8 cellular contexts compared by ENCODE assay signal in genomic region chr11:32893091-32893946, GRCh38. TPM values are rescaled to one million over a fixed set of nuclear protein-coding genes. Genes with fewer than 3 reads are reported as not detected.
DNase-seq lines count a peak whose midpoint lies in the region; ATAC-seq, FAIRE-seq and TF ChIP-seq lines count a peak whose summit lies in the region.

No MANE protein-coding gene starts in this region.

- H3K27ac ChIP-seq in PC-9 (peak overlapping the region; percentile 63), tibial artery (peak overlapping the region; percentile 80 to 83)

- no peaks in the 10 kb centered on the region for H3K36me3 ChIP-seq in BE2C
- H3K36me3 ChIP-seq in PC-9 (ENCODE audit: low read depth) = peaks cover 7% of the 10 kb centered on the region; the same call in 1 of the 2 replicates
- no peaks in the 10 kb centered on the region for H3K36me3 ChIP-seq in tibial artery

- POLR2A ChIA-PET in PC-9 (lab: Charles Lee; ENCODE audit: unreplicated experiment) = interaction anchor here (0.5 to 0.6 kb wide), 5 partner anchors 12 to 535 kb away, joined by 3 to 4 read pairs (median 4); no protein-coding TSS in a partner anchor

- H3K4me1 ChIP-seq in BE2C = no peaks in the 10 kb centered on the region
- peaks cover 36% of the 10 kb centered on the region for H3K4me1 ChIP-seq in PC-9 (replicated peaks; ENCODE audit: insufficient read depth)
- peaks cover 0 to 19% (median 5%) of the 10 kb centered on the region in 4 donors for H3K4me1 ChIP-seq in tibial artery

- no TSS peak for BruUV-seq in PC-9 (replicated peaks; lab: Mats Ljungman, UMichigan)

- H3K9me2 ChIP-seq in PC-9 (ENCODE audit: insufficient read depth) = no peaks in the 10 kb centered on the region

- peak; percentile 67 for DNase-seq in BE2C
- DNase-seq in PC-9 = peak in 1 of 2 experiments; percentile 50
- peak in 3 of 4 experiments; percentile 9 to 59 (median 29) for DNase-seq in activated naive CD4-positive, alpha-beta T cell (lab: John Stamatoyannopoulos, UW)
- DNase-seq in frontal cortex (ENCODE audit: low spot score in 2 of 2) = peak; percentile 58 to 67
- peak in 48 of 56 donors; percentile 23 to 74 (median 58) for DNase-seq in nucleus accumbens (lab: John Stamatoyannopoulos, UW)
- peak; percentile 71 to 72 for DNase-seq in tibial artery

- ATAC-seq in GM18873 (IDR thresholded peaks at IDR 0.05; ENCODE audit: low FRiP score, unreplicated experiment) = peak; percentile 28
- peak; percentile 38 for ATAC-seq in HG03135 (IDR thresholded peaks at IDR 0.05; ENCODE audit: unreplicated experiment)

- CTCF ChIA-PET in PC-9 (lab: Charles Lee) = interaction anchor here (1.8 kb wide), 1 partner anchor 84 kb away, joined by 7 read pairs; no protein-coding TSS in a partner anchor

- H3F3A ChIP-seq in PC-9 (ENCODE audit: insufficient read depth, low read depth) = peaks cover 31% of the 10 kb centered on the region; the same call in 1 of the 2 replicates

- H3K27me3 ChIP-seq in BE2C (no peaks in the 10 kb centered on the region), PC-9 (ENCODE audit: insufficient read depth, low read depth) (no peaks in the 10 kb centered on the region), tibial artery (no peaks in the 10 kb centered on the region)

- H3K4me3 ChIP-seq in BE2C (ENCODE audit: low read depth, low read length) (peak overlapping the region; percentile 75), PC-9 (peak overlapping the region; percentile 91), tibial artery (peak overlapping the region; percentile 63 to 69)

- intact Hi-C loops in PC-9 (cut with micrococcal nuclease; ENCODE audit: unreplicated experiment) = loop anchor here (5.0 to 10.0 kb wide), 3 partner anchors 86 to 309 kb away; partner anchors contain the start of gene EIF3M
- intact Hi-C loops in tibial artery (cut with DNase I; ENCODE audit: low total_unique reads) = no loop called here

- no peaks in the 10 kb centered on the region for H3K9me3 ChIP-seq in BE2C
- H3K9me3 ChIP-seq in PC-9 (ENCODE audit: insufficient read depth, low read depth) = no peaks in the 10 kb centered on the region
- no peaks in the 10 kb centered on the region for H3K9me3 ChIP-seq in tibial artery

- H3K79me2 ChIP-seq in PC-9 (ENCODE audit: low read depth) = peaks cover 63% of the 10 kb centered on the region

- H4K20me1 ChIP-seq in PC-9 (ENCODE audit: insufficient read depth) = peaks cover 13% of the 10 kb centered on the region

- no peak for FAIRE-seq in frontal cortex (lab: Jason Lieb, UNC)

- TF ChIP-seq CTCF in BE2C (IDR thresholded peaks at IDR 0.05; ENCODE audit: low read depth, low read length) (peak; percentile 32), PC-9 (conservative IDR thresholded peaks at IDR 0.05) (no peak; the same call in 1 of the 2 replicates), tibial artery (IDR thresholded peaks at IDR 0.05) (peak in 1 of 2 experiments; percentile 34)

- peak overlapping the region; percentile 77 for H3K4me2 ChIP-seq in PC-9

- peak overlapping the region; percentile 95 for H2AFZ ChIP-seq in PC-9

RNA-seq across cellular contexts. Expression of gene QSER1, which starts 0.7 kb away (rescaled TPM):
- 6.2 TPM for polyA plus RNA-seq in BE2C (2012; ENCODE audit: insufficient read depth, insufficient read length, low read depth)
- total RNA-seq in PC-9 (2021) = 39.6 and 60.2 TPM in 2 replicates
- 45.2 TPM for total RNA-seq in frontal cortex
